ENCODE assay signal across 18 cellular contexts in the genomic region with DNA sequence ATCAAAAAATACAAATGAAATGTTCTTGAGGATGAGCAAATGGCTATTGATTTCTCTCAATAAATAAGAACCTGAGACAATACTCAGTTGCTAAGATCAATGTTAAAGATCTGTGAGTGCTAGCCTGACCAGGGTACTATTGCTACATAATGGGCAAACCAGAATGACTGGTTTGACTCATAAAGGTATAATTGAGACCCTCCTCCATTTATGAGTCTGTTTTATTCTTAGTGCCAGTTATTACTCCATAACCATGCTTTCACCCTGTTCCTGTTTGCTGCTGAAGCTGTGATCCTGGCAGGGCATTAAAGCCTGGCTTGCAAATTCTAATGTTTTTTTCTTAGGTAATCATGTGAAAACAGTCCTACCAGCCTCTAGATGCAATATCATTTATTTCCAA.
"Had no signal": no experiment of that assay in that cellular context is flagged by ENCODE, and none has a peak within 500 bp of the region (broad histone marks: within the 10 kb centered on the region; RNA-seq: fewer than 3 reads in every experiment).

No MANE protein-coding gene starts in this region.

- H3K36me3 ChIP-seq: gastrocnemius medialis, heart left ventricle, neural progenitor cell, ovary, thoracic aorta had no signal

- H3K9ac ChIP-seq: neural progenitor cell had no signal

- H3K4me2 ChIP-seq: neural progenitor cell had no signal

- H3K4me3 ChIP-seq: body of pancreas, gastrocnemius medialis, heart left ventricle, neural progenitor cell, ovary, thoracic aorta had no signal

- ATAC-seq: body of pancreas, gastrocnemius medialis, heart left ventricle, left lobe of liver had no signal

- H3K27ac ChIP-seq: body of pancreas, epithelial cell of prostate, gastrocnemius medialis, heart left ventricle, neural progenitor cell, ovary, thoracic aorta had no signal

- H2AFZ ChIP-seq: neural progenitor cell had no signal

- H3K9me3 ChIP-seq: body of pancreas, gastrocnemius medialis, heart left ventricle, ovary, thoracic aorta had no signal

- FAIRE-seq: islet of Langerhans had no signal

- H3K4me1 ChIP-seq: body of pancreas, gastrocnemius medialis, neural progenitor cell had no signal

- DNase-seq: activated CD4-positive, alpha-beta T cell treated with anti-CD3 and anti-CD28 coated beads, Interleukin-2, amount 10 ng/mL, durations not matched to agents 7 days and 5 days; activated CD8-positive, alpha-beta memory T cell treated with anti-CD3 and anti-CD28 coated beads for 24 hours; activated gamma-delta T cell treated with Interleukin-2 at 50 U/mL for 16 hours; activated naive CD8-positive, alpha-beta T cell treated with anti-CD3 and anti-CD28 coated beads for 36 hours; amygdala; body of pancreas; effector memory CD4-positive, alpha-beta T cell; gastrocnemius medialis; heart left ventricle; naive B cell; ovary; stimulated activated CD4-positive, alpha-beta T cell treated with anti-CD3 and anti-CD28 coated beads, Interleukin-12 subunit alpha, Interleukin-12 subunit beta, amount 100 ng/mL, for 4 hours; stimulated activated CD4-positive, alpha-beta T cell treated with anti-CD3 and anti-CD28 coated beads, Interleukin-2, amount 100 ng/mL, for 24 hours had no signal

- H3K27me3 ChIP-seq: body of pancreas, gastrocnemius medialis, heart left ventricle, neural progenitor cell, ovary had no signal
